In the genomic region with DNA sequence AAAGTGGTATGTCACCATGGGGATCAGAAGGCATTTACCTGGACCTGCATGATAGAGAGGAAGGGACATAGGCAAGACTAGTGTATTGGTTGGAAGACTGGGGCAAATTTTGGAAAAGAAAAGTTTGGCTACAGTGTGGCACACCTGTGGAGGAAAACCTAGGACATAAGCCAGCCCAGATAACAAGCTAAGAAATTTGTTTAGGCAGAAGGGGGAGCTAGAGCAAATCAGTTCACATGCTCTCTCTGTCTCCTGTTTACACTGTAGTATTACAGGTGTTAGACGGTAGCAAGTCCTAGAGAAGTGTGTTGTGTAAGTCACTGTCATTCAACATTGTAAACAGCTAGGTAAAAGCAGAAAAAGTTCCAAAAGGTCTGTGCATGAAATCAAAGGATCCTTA, we compare ENCODE assay signal across 10 cellular contexts. TPM values are rescaled to one million over a fixed set of nuclear protein-coding genes. Genes with fewer than 3 reads are reported as not detected.
DNase-seq lines count a peak whose midpoint lies in the region; FAIRE-seq and TF ChIP-seq lines count a peak whose summit lies in the region.
"Had no signal": no experiment of that assay in that cellular context is flagged by ENCODE, and none has a peak within 500 bp of the region (broad histone marks: within the 10 kb centered on the region; RNA-seq: fewer than 3 reads in every experiment).

No MANE protein-coding gene starts in this region.

- POLR2A ChIA-PET in RWPE1 (lab: Yijun Ruan, JAX; ENCODE audit: low non-redundant PET), result no interaction called here

- CTCF ChIA-PET in RWPE1 (lab: Yijun Ruan, JAX), result interaction anchor here (0.5 to 2.0 kb wide), 8 partner anchors 26 to 1063 kb away, joined by 3 to 13 read pairs (median 4); no protein-coding TSS in a partner anchor

- in situ Hi-C loops in GM13977 (cut with MboI; ENCODE audit: low pct_unique_long_range_greater_than_20kb, low sequenced_read_pairs, unreplicated experiment), result no loop called here

- no peak for FAIRE-seq in GM12892 (lab: Jason Lieb, UNC)

- DNase-seq in A172 (ENCODE audit: low spot score) (peak; percentile 4), GM13977 (ENCODE audit: low spot score) (no peak), RWPE1 (ENCODE audit: low spot score) (no peak), iris pigment epithelial cell (ENCODE audit: low read depth) (peak; percentile 8), SHP77 treated with DMSO at 0.1 percent for 48 hours (lab: John Stamatoyannopoulos, UW) (no peak), T-helper 2 cell (no peak), GM12892 (ENCODE audit: insufficient read length) (no peak), superior temporal gyrus (ENCODE audit: extremely low spot score) (no peak)
- DNase-seq: CD4-positive, alpha-beta T cell had no signal

- no peak for TF ChIP-seq POLR2A in GM12892 (IDR thresholded peaks at IDR 0.05; ENCODE audit: low read depth, low read length)

- no peak overlapping the region for H3K27ac ChIP-seq in RWPE1
- H3K27ac ChIP-seq: HL-60 had no signal

- peak; percentile 25 for TF ChIP-seq CTCF in GM13977 (IDR thresholded peaks at IDR 0.05; ENCODE audit: extremely low read depth, insufficient read depth, missing control alignments)
- peak; percentile 15; the same call in 1 of the 2 replicates for TF ChIP-seq CTCF in RWPE1 (conservative IDR thresholded peaks at IDR 0.05; ENCODE audit: low read depth)

RNA-seq across cellular contexts. Expression of a gene that starts 11.9 kb away (rescaled TPM):
- not detected in 2 replicates for total RNA-seq in A172 (2014; rRNA removed; shearing (Covaris generic))
- 0.38 TPM for polyA plus RNA-seq in GM12892 (2012; ENCODE audit: missing spikeins)
- total RNA-seq: CD4-positive, alpha-beta T cell had no signal

Comparison
In these comparisons a context has a peak if more than half of its experiments do, and no peak if none do; other contexts are left out.
1. DNase-seq: peak in A172 (single experiment) and iris pigment epithelial cell (single experiment); none in GM13977 (single experiment), RWPE1 (single experiment), SHP77 treated with DMSO at 0.1 percent for 48 hours (single experiment), T-helper 2 cell (0 of 5), GM12892 (single experiment) and superior temporal gyrus (single experiment).